In the genomic region with DNA sequence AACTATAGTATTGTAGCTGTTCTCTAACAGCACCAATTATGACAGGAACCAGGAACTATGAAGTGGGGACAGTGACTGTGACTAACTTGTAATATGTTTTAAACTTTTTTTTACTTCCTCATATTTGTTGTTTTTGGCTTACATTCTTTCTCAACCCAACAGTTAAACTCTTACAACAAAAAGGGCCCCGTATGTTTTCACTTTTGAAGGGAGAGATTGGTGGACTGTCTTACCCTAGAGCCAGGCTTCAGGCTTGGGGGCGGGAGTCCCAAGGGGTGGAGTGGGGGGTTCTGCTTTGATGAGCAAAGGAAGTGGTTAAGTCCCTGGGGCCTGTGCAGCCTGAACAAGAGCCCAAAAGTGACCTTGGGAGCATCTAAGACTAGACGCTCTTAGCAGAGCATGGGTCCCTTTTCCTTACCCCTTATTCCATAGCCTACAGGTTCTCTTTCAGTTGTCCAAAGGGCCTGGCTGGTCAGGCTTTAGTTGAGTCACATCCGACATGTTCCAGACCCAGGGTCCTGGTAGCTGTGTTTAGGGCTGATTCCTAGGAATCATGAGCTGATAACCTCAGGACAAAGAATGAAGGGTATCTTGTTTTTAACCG, we compare ENCODE assay signal across 1 cellular context.
A peak's percentile ranks its signal among the peaks of the same experiment; 100 is the strongest.
TF ChIP-seq lines count a peak whose summit lies in the region.

No MANE protein-coding gene starts in this region.

TF ChIP-seq in GM12878, 131 proteins besides CTCF, POLR2A, EP300 and RAD21 (continued from another document and continues in another):
- TF ChIP-seq, protein P1, sequence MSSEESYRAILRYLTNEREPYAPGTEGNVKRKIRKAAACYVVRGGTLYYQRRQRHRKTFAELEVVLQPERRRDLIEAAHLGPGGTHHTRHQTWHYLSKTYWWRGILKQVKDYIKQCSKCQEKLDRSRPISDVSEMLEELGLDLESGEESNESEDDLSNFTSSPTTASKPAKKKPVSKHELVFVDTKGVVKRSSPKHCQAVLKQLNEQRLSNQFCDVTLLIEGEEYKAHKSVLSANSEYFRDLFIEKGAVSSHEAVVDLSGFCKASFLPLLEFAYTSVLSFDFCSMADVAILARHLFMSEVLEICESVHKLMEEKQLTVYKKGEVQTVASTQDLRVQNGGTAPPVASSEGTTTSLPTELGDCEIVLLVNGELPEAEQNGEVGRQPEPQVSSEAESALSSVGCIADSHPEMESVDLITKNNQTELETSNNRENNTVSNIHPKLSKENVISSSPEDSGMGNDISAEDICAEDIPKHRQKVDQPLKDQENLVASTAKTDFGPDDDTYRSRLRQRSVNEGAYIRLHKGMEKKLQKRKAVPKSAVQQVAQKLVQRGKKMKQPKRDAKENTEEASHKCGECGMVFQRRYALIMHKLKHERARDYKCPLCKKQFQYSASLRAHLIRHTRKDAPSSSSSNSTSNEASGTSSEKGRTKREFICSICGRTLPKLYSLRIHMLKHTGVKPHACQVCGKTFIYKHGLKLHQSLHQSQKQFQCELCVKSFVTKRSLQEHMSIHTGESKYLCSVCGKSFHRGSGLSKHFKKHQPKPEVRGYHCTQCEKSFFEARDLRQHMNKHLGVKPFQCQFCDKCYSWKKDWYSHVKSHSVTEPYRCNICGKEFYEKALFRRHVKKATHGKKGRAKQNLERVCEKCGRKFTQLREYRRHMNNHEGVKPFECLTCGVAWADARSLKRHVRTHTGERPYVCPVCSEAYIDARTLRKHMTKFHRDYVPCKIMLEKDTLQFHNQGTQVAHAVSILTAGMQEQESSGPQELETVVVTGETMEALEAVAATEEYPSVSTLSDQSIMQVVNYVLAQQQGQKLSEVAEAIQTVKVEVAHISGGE (CRISPR knock-in tag; IDR thresholded peaks at IDR 0.05): no peak
- TF ChIP-seq, protein P2, sequence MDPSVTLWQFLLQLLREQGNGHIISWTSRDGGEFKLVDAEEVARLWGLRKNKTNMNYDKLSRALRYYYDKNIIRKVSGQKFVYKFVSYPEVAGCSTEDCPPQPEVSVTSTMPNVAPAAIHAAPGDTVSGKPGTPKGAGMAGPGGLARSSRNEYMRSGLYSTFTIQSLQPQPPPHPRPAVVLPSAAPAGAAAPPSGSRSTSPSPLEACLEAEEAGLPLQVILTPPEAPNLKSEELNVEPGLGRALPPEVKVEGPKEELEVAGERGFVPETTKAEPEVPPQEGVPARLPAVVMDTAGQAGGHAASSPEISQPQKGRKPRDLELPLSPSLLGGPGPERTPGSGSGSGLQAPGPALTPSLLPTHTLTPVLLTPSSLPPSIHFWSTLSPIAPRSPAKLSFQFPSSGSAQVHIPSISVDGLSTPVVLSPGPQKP (IDR thresholded peaks at IDR 0.05; ENCODE audit: low read depth, low read length): peak; percentile 34; the same call in 1 of the 2 replicates
- 0 out of 2 replicates have a peak, but pooled peaks have one; percentile 30 for TF ChIP-seq YBX1 (IDR thresholded peaks at IDR 0.05)
- TF ChIP-seq, protein P3, sequence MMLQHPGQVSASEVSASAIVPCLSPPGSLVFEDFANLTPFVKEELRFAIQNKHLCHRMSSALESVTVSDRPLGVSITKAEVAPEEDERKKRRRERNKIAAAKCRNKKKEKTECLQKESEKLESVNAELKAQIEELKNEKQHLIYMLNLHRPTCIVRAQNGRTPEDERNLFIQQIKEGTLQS (IDR thresholded peaks at IDR 0.05; ENCODE audit: borderline replicate concordance, extremely low read depth, low read depth, low read length): no peak
- TF ChIP-seq CEBPB (IDR thresholded peaks at IDR 0.05; ENCODE audit: borderline replicate concordance in 1 of 2, low read depth in 2 of 2, low read length in 2 of 2): no peak
- TF ChIP-seq ZNF622 (IDR thresholded peaks at IDR 0.05): no peak
- no peak for TF ChIP-seq LARP7 (IDR thresholded peaks at IDR 0.05)
- TF ChIP-seq JUND (IDR thresholded peaks at IDR 0.05; ENCODE audit: low read depth, low read length): no peak
- TF ChIP-seq NRF1 (conservative IDR thresholded peaks at IDR 0.05; ENCODE audit: low read depth, low read length): no peak
- TF ChIP-seq, protein P4, sequence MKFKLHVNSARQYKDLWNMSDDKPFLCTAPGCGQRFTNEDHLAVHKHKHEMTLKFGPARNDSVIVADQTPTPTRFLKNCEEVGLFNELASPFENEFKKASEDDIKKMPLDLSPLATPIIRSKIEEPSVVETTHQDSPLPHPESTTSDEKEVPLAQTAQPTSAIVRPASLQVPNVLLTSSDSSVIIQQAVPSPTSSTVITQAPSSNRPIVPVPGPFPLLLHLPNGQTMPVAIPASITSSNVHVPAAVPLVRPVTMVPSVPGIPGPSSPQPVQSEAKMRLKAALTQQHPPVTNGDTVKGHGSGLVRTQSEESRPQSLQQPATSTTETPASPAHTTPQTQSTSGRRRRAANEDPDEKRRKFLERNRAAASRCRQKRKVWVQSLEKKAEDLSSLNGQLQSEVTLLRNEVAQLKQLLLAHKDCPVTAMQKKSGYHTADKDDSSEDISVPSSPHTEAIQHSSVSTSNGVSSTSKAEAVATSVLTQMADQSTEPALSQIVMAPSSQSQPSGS (IDR thresholded peaks at IDR 0.05; ENCODE audit: low read length): peak; percentile 83
- TF ChIP-seq BHLHE40 (IDR thresholded peaks at IDR 0.05; ENCODE audit: borderline replicate concordance in 1 of 2, low read depth in 2 of 2, low read length in 1 of 2): peak; percentile 60 to 67; a peak in 3 of 4 replicates
- no peak for TF ChIP-seq SUZ12 (IDR thresholded peaks at IDR 0.05; ENCODE audit: unreplicated experiment)
- TF ChIP-seq JUNB (IDR thresholded peaks at IDR 0.05): peak; percentile 48; the same call in 1 of the 2 replicates
- TF ChIP-seq EZH2 (IDR thresholded peaks at IDR 0.05; ENCODE audit: borderline replicate concordance, control insufficient read depth, low read depth, low read length): no peak
- no peak for TF ChIP-seq SREBF1 (IDR thresholded peaks at IDR 0.05; ENCODE audit: low read length)
- peak; percentile 30; the same call in 1 of the 2 replicates for TF ChIP-seq POLR2AphosphoS2 (IDR thresholded peaks at IDR 0.05; ENCODE audit: low read depth, low read length)
- TF ChIP-seq, protein P5, sequence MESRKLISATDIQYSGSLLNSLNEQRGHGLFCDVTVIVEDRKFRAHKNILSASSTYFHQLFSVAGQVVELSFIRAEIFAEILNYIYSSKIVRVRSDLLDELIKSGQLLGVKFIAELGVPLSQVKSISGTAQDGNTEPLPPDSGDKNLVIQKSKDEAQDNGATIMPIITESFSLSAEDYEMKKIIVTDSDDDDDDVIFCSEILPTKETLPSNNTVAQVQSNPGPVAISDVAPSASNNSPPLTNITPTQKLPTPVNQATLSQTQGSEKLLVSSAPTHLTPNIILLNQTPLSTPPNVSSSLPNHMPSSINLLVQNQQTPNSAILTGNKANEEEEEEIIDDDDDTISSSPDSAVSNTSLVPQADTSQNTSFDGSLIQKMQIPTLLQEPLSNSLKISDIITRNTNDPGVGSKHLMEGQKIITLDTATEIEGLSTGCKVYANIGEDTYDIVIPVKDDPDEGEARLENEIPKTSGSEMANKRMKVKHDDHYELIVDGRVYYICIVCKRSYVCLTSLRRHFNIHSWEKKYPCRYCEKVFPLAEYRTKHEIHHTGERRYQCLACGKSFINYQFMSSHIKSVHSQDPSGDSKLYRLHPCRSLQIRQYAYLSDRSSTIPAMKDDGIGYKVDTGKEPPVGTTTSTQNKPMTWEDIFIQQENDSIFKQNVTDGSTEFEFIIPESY (IDR thresholded peaks at IDR 0.05): no peak
- TF ChIP-seq HDGF (IDR thresholded peaks at IDR 0.05): no peak
- TF ChIP-seq EGR1 (IDR thresholded peaks at IDR 0.05; ENCODE audit: borderline replicate concordance in 1 of 2, low read depth in 2 of 2, low read length in 2 of 2): peak in 1 of 2 experiments; percentile 94; a peak in 2 of 3 replicates
- no peak for TF ChIP-seq CBX3 (IDR thresholded peaks at IDR 0.05; ENCODE audit: borderline replicate concordance, low read depth)
- peak; percentile 91 for TF ChIP-seq ZBED1 (IDR thresholded peaks at IDR 0.05; ENCODE audit: borderline replicate concordance)
- TF ChIP-seq SUPT20H (IDR thresholded peaks at IDR 0.05; ENCODE audit: borderline replicate concordance, control insufficient read depth, low read depth, low read length): no peak
- TF ChIP-seq RB1 (IDR thresholded peaks at IDR 0.05; ENCODE audit: borderline replicate concordance): peak; percentile 51; the same call in 1 of the 2 replicates
- TF ChIP-seq CHD1 (IDR thresholded peaks at IDR 0.05; ENCODE audit: low read depth, low read length): no peak
- TF ChIP-seq SP1 (IDR thresholded peaks at IDR 0.05; ENCODE audit: low read depth, low read length): peak; percentile 91
- peak; percentile 70; the same call in 2 of the 3 replicates for TF ChIP-seq POU2F2 (IDR thresholded peaks at IDR 0.05; ENCODE audit: borderline replicate concordance, low read depth, low read length)
- TF ChIP-seq, protein P6, sequence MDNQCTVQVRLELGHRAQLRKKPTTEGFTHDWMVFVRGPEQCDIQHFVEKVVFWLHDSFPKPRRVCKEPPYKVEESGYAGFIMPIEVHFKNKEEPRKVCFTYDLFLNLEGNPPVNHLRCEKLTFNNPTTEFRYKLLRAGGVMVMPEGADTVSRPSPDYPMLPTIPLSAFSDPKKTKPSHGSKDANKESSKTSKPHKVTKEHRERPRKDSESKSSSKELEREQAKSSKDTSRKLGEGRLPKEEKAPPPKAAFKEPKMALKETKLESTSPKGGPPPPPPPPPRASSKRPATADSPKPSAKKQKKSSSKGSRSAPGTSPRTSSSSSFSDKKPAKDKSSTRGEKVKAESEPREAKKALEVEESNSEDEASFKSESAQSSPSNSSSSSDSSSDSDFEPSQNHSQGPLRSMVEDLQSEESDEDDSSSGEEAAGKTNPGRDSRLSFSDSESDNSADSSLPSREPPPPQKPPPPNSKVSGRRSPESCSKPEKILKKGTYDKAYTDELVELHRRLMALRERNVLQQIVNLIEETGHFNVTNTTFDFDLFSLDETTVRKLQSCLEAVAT (IDR thresholded peaks at IDR 0.05): peak; percentile 58
- no peak for TF ChIP-seq NR2C1 (IDR thresholded peaks at IDR 0.05)
- TF ChIP-seq, protein P7, sequence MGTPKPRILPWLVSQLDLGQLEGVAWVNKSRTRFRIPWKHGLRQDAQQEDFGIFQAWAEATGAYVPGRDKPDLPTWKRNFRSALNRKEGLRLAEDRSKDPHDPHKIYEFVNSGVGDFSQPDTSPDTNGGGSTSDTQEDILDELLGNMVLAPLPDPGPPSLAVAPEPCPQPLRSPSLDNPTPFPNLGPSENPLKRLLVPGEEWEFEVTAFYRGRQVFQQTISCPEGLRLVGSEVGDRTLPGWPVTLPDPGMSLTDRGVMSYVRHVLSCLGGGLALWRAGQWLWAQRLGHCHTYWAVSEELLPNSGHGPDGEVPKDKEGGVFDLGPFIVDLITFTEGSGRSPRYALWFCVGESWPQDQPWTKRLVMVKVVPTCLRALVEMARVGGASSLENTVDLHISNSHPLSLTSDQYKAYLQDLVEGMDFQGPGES (IDR thresholded peaks at IDR 0.05): no peak
- TF ChIP-seq PAX8 (IDR thresholded peaks at IDR 0.05): no peak
- TF ChIP-seq TCF7 (IDR thresholded peaks at IDR 0.05; ENCODE audit: borderline replicate concordance): peak; percentile 88
- TF ChIP-seq SMC3 (IDR thresholded peaks at IDR 0.05; ENCODE audit: borderline replicate concordance, low read length): peak; percentile 36; the same call in 1 of the 2 replicates
- peak; percentile 34; the same call in 1 of the 2 replicates for TF ChIP-seq SPI1 (IDR thresholded peaks at IDR 0.05; ENCODE audit: borderline replicate concordance, insufficient read depth, low read depth, low read length)
- peak; percentile 79 for TF ChIP-seq ATF7 (IDR thresholded peaks at IDR 0.05; ENCODE audit: low read depth)
- TF ChIP-seq, protein P8, sequence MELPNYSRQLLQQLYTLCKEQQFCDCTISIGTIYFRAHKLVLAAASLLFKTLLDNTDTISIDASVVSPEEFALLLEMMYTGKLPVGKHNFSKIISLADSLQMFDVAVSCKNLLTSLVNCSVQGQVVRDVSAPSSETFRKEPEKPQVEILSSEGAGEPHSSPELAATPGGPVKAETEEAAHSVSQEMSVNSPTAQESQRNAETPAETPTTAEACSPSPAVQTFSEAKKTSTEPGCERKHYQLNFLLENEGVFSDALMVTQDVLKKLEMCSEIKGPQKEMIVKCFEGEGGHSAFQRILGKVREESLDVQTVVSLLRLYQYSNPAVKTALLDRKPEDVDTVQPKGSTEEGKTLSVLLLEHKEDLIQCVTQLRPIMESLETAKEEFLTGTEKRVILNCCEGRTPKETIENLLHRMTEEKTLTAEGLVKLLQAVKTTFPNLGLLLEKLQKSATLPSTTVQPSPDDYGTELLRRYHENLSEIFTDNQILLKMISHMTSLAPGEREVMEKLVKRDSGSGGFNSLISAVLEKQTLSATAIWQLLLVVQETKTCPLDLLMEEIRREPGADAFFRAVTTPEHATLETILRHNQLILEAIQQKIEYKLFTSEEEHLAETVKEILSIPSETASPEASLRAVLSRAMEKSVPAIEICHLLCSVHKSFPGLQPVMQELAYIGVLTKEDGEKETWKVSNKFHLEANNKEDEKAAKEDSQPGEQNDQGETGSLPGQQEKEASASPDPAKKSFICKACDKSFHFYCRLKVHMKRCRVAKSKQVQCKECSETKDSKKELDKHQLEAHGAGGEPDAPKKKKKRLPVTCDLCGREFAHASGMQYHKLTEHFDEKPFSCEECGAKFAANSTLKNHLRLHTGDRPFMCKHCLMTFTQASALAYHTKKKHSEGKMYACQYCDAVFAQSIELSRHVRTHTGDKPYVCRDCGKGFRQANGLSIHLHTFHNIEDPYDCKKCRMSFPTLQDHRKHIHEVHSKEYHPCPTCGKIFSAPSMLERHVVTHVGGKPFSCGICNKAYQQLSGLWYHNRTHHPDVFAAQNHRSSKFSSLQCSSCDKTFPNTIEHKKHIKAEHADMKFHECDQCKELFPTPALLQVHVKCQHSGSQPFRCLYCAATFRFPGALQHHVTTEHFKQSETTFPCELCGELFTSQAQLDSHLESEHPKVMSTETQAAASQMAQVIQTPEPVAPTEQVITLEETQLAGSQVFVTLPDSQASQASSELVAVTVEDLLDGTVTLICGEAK (IDR thresholded peaks at IDR 0.05; ENCODE audit: borderline replicate concordance): no peak; the same call in 1 of the 2 replicates
- no peak; the same call in 1 of the 2 replicates for TF ChIP-seq CBX5 (IDR thresholded peaks at IDR 0.05; ENCODE audit: low read depth)
- TF ChIP-seq ZSCAN29 (IDR thresholded peaks at IDR 0.05): no peak
- no peak; the same call in none of the 2 replicates for TF ChIP-seq NFIC (IDR thresholded peaks at IDR 0.05; ENCODE audit: low read depth, low read length)
- peak; percentile 93 for TF ChIP-seq BCL11A (IDR thresholded peaks at IDR 0.05; ENCODE audit: low read depth, low read length)
- TF ChIP-seq ZNF274 (IDR thresholded peaks at IDR 0.05; ENCODE audit: insufficient read depth, insufficient read length): no peak
- 0 out of 2 replicates have a peak, but pooled peaks have one; percentile 24 for TF ChIP-seq RBBP5 (conservative IDR thresholded peaks at IDR 0.05)
